In genomic region chr1:53289050-53289429, GRCh38 we compare ENCODE assay signal across 24 cellular contexts.
"Had no signal": no experiment of that assay in that cellular context is flagged by ENCODE, and none has a peak within 500 bp of the region (broad histone marks: within the 10 kb centered on the region; RNA-seq: fewer than 3 reads in every experiment).

No MANE protein-coding gene starts in this region.

- H3K4me3 ChIP-seq: heart right ventricle, ovary, psoas muscle, right atrium auricular region, spleen, upper lobe of right lung had no signal

- H3K27me3 Mint-ChIP-seq: activated B cell treated with CpG ODN at 0.5 μM for 24 hours; activated naive CD8-positive, alpha-beta T cell treated with anti-CD3 and anti-CD28 coated beads, Interleukin-2, amount 10 ng/mL, durations not matched to agents 7 days and 5 days had no signal

- H3K36me3 Mint-ChIP-seq: activated naive CD8-positive, alpha-beta T cell treated with anti-CD3 and anti-CD28 coated beads, Interleukin-2, amount 10 ng/mL, durations not matched to agents 7 days and 5 days had no signal

- FAIRE-seq: keratinocyte had no signal

- H3K27me3 ChIP-seq: heart right ventricle, neutrophil, ovary, right atrium auricular region, spleen, upper lobe of right lung had no signal

- H3K4me3 Mint-ChIP-seq: activated B cell treated with CpG ODN at 0.5 μM for 24 hours; activated naive CD4-positive, alpha-beta T cell treated with anti-CD3 and anti-CD28 coated beads for 36 hours; activated naive CD8-positive, alpha-beta T cell treated with anti-CD3 and anti-CD28 coated beads, Interleukin-2, amount 10 ng/mL, durations not matched to agents 7 days and 5 days had no signal

- H3K27ac ChIP-seq: heart right ventricle, neutrophil, ovary, psoas muscle, right atrium auricular region, spleen, upper lobe of right lung had no signal

- H3K9me3 ChIP-seq: heart right ventricle, neutrophil, ovary, psoas muscle, right atrium auricular region, spleen, upper lobe of right lung had no signal

- H3K27ac Mint-ChIP-seq: activated B cell treated with CpG ODN at 0.5 μM for 24 hours; activated naive CD4-positive, alpha-beta T cell treated with anti-CD3 and anti-CD28 coated beads for 36 hours; activated naive CD8-positive, alpha-beta T cell treated with anti-CD3 and anti-CD28 coated beads, Interleukin-2, amount 10 ng/mL, durations not matched to agents 7 days and 5 days had no signal

- DNase-seq: activated B cell treated with CpG ODN at 0.5 μM for 24 hours; activated CD4-positive, alpha-beta T cell treated with anti-CD3 and anti-CD28 coated beads for 4 hours; activated CD4-positive, alpha-beta T cell treated with anti-CD3 and anti-CD28 coated beads, Interleukin-2, amount 50 U/mL, for 48 hours; activated effector memory CD4-positive, alpha-beta T cell treated with Interleukin-2 at 50 U/mL for 16 hours; activated naive CD4-positive, alpha-beta T cell treated with anti-CD3 and anti-CD28 coated beads for 36 hours; activated naive CD8-positive, alpha-beta T cell treated with anti-CD3 and anti-CD28 coated beads, Interleukin-2, amount 10 ng/mL, durations not matched to agents 7 days and 5 days; activated T-cell treated with anti-CD3 and anti-CD28 coated beads, Interleukin-2, amount 50 U/mL, for 48 hours; cortex of kidney; effector CD4-positive, alpha-beta T cell; erythroblast; foreskin fibroblast; heart right ventricle; left colon; mesenchymal stem cell; ovary; psoas muscle; spleen; stimulated activated CD4-positive, alpha-beta T cell treated with anti-CD3 and anti-CD28 coated beads, Interleukin-4, amount 100 ng/mL, for 24 hours; stimulated activated naive CD8-positive, alpha-beta T cell treated with anti-CD3 and anti-CD28 coated beads, Interleukin-15, Interleukin-2, amounts not matched to agents 100 U/mL and 50 U/mL, for 24 hours; T1000; upper lobe of right lung had no signal

- H3K36me3 ChIP-seq: neutrophil, ovary, right atrium auricular region, upper lobe of right lung had no signal

- H3K9me3 Mint-ChIP-seq: activated B cell treated with CpG ODN at 0.5 μM for 24 hours; activated naive CD4-positive, alpha-beta T cell treated with anti-CD3 and anti-CD28 coated beads for 36 hours; activated naive CD8-positive, alpha-beta T cell treated with anti-CD3 and anti-CD28 coated beads, Interleukin-2, amount 10 ng/mL, durations not matched to agents 7 days and 5 days had no signal
